ENCODE assay signal across 9 cellular contexts in the genomic region with DNA sequence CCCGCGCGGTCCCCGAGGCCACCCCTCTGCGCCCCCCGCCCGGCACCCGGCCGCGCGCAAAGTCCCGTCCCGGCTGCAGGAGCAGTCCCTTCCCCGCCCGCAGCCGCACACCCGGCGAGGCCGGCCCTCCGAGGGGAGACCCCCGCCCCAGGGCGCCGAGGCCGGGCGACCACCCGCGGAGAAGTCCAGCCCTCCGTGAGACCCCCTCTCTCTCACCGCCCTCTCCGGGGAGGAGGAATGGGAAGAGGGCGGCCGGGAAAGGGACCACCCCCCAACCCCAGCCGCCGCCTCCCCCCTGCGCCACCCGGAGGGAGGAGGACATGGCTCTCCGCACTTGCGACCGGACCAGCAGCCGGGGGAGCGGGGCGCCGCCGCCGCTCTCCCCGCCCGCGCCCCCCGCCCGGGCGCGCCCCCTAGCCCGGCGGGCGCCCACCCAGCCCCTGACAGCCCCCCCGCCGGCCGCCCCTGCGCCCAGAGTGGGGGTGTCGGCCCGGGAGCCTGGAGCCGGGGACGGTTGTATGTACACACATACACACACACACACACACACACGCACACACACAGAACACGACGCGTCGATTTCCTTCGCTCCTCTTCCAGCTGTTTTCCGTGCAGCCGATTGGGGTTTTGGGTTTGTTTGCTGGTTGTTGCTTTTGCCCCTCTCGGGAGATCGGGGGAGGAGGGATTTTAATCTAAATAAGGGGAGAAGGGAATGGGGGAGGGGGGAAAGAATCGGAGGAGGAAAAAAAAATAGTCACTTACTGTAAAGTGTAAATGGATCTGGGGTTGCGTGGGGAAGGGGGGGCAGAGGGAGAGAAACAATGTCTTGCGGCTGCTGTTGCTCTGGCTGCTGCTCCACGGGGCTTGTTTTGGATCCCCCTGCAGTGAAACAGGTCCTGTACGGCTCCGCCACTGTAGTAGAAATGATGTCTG. TPM values are rescaled to one million over a fixed set of nuclear protein-coding genes. Genes with fewer than 3 reads are reported as not detected.
DNase-seq lines count a peak whose midpoint lies in the region; FAIRE-seq and TF ChIP-seq lines count a peak whose summit lies in the region.
"Had no signal": no experiment of that assay in that cellular context is flagged by ENCODE, and none has a peak within 500 bp of the region (broad histone marks: within the 10 kb centered on the region; RNA-seq: fewer than 3 reads in every experiment).

A gene (minus strand): TSS at position 925 of the 933 bp plus-strand sequence.

- peak within 1 kb of the TSS; percentile 61 for H3K4me3 ChIP-seq in WERI-Rb-1 (ENCODE audit: low read depth, low read length)
- H3K4me3 ChIP-seq in kidney (ENCODE audit: low read length in 2 of 2): peak within 1 kb of the TSS; percentile 84 to 89
- peak within 1 kb of the TSS; percentile 92 for H3K4me3 ChIP-seq in smooth muscle cell

- under 1% methylated on average over 41 of the region's 79 CpGs for WGBS in smooth muscle cell (ENCODE audit: low lambda C conversion rate)

- peak within 1 kb of the TSS; percentile 94 for H3K4me2 ChIP-seq in smooth muscle cell

- H3K9me3 ChIP-seq in WERI-Rb-1 (ENCODE audit: severe bottlenecking): no peaks in the 10 kb centered on the region
- no peaks in the 10 kb centered on the region for H3K9me3 ChIP-seq in kidney (ENCODE audit: control insufficient read depth in 1 of 2, low read length in 2 of 2)
- H3K9me3 ChIP-seq in smooth muscle cell (replicated peaks; ENCODE audit: low read depth): no peaks in the 10 kb centered on the region

- H3K36me3 ChIP-seq in WERI-Rb-1 (no peaks in the 10 kb centered on the region), kidney (ENCODE audit: control insufficient read depth in 1 of 2, insufficient read depth in 2 of 2, low read length in 2 of 2) (no peaks in the 10 kb centered on the region), smooth muscle cell (ENCODE audit: low read depth) (no peaks in the 10 kb centered on the region)

- peaks cover 29% of the 10 kb centered on the region for H4K20me1 ChIP-seq in smooth muscle cell (ENCODE audit: low read depth)

- peaks cover 22% of the 10 kb centered on the region for H3F3A ChIP-seq in smooth muscle cell (ENCODE audit: low read depth)

- H3K79me2 ChIP-seq in smooth muscle cell (ENCODE audit: low read depth): peaks cover 42% of the 10 kb centered on the region

- TF ChIP-seq CTCF in WERI-Rb-1 (IDR thresholded peaks at IDR 0.05; ENCODE audit: low read depth, low read length) (no peak), kidney (IDR thresholded peaks at IDR 0.05; ENCODE audit: borderline replicate concordance, extremely low read depth, insufficient read depth) (no peak), smooth muscle cell (IDR thresholded peaks at IDR 0.05; ENCODE audit: borderline replicate concordance, insufficient read depth, poor library complexity, severe bottlenecking) (no peak)

- H3K4me1 ChIP-seq in kidney (ENCODE audit: control insufficient read depth in 1 of 2, insufficient read depth in 1 of 2, low read depth in 1 of 2, low read length in 2 of 2): peaks cover 6 to 19% of the 10 kb centered on the region in 2 donors
- peaks cover 29% of the 10 kb centered on the region for H3K4me1 ChIP-seq in smooth muscle cell (ENCODE audit: low read depth)

- DNase-seq in DMS 273 (lab: John Stamatoyannopoulos, UW; ENCODE audit: unreplicated experiment): peak; percentile 85
- DNase-seq in DMS 273 treated with DMSO at 0.1 percent for 48 hours (lab: John Stamatoyannopoulos, UW): no peak
- no peak for DNase-seq in HT1080 (ENCODE audit: low read depth)
- peak; percentile 48 for DNase-seq in WERI-Rb-1
- DNase-seq in central memory CD4-positive, alpha-beta T cell: peak; percentile 61
- no peak for DNase-seq in kidney
- DNase-seq in smooth muscle cell (lab: John Stamatoyannopoulos, UW; ENCODE audit: unreplicated experiment): peak; percentile 73
- no peak for DNase-seq in NCI-H345 (lab: John Stamatoyannopoulos, UW)

- H2AFZ ChIP-seq in smooth muscle cell (ENCODE audit: low read depth): peak within 1 kb of the TSS; percentile 52

- H3K27me3 ChIP-seq in WERI-Rb-1 (ENCODE audit: insufficient read depth, low read depth, severe bottlenecking) (peaks cover 24% of the 10 kb centered on the region), smooth muscle cell (ENCODE audit: low read depth) (no peaks in the 10 kb centered on the region)

- intact Hi-C loops in kidney (cut with DNase I): loop anchor here (10.0 kb wide), 2 partner anchors 246 to 426 kb away; no protein-coding TSS in a partner anchor

- FAIRE-seq in kidney (lab: Jason Lieb, UNC): no peak
- FAIRE-seq: A204.1 had no signal

- H3K27ac ChIP-seq in WERI-Rb-1 (no peak within 1 kb of the TSS), kidney (ENCODE audit: low read depth in 2 of 2, low read length in 2 of 2) (peak within 1 kb of the TSS; percentile 96 to 97), smooth muscle cell (ENCODE audit: low read depth) (peak within 1 kb of the TSS; percentile 99)

- H3K9ac ChIP-seq in kidney (ENCODE audit: low read length in 2 of 2) (peak within 1 kb of the TSS; percentile 83 to 90), smooth muscle cell (ENCODE audit: low read depth) (peak within 1 kb of the TSS; percentile 97)

RNA-seq across cellular contexts. Expression of the gene that starts here (rescaled TPM):
- total RNA-seq in HT1080 (2014; rRNA removed; shearing (Covaris generic)): 10.3 and 10.4 TPM in 2 replicates
- 11.3 and 14.1 TPM in 2 replicates for polyA plus RNA-seq in HT1080 (2015; cell fraction: cytosol; rRNA removed)
- 26.6 and 27.5 TPM in 2 replicates for polyA plus RNA-seq in HT1080 (2015; cell fraction: nucleus; rRNA removed)
- total RNA-seq in kidney (58.2 TPM), smooth muscle cell (40.6 and 45.8 TPM in 2 replicates)
- polyA plus RNA-seq in kidney (ENCODE audit: insufficient read depth, low read depth, low replicate concordance) (4.2 TPM), smooth muscle cell (17.9 and 22.8 TPM in 2 replicates)

Comparison
In these comparisons a context has a peak if more than half of its experiments do, and no peak if none do; other contexts are left out.
1. DNase-seq: peak in DMS 273 (single experiment), WERI-Rb-1 (single experiment), central memory CD4-positive, alpha-beta T cell (single experiment) and smooth muscle cell (single experiment); none in DMS 273 treated with DMSO at 0.1 percent for 48 hours (single experiment), HT1080 (single experiment), kidney (single experiment) and NCI-H345 (single experiment).
2. Peak in every context shown above with its lines, with median percentiles within 50 percentile points of each other: H3K4me3 ChIP-seq.